In genomic region chr2:188441288-188441947, GRCh38 we compare ENCODE assay signal across 21 cellular contexts.
"Had no signal": no experiment of that assay in that cellular context is flagged by ENCODE, and none has a peak within 500 bp of the region (broad histone marks: within the 10 kb centered on the region; RNA-seq: fewer than 3 reads in every experiment).

No MANE protein-coding gene starts in this region.

- H3K4me3 ChIP-seq: left lung, lower lobe of right lung, mucosa of descending colon, sigmoid colon, tibial nerve had no signal

- H3K36me3 Mint-ChIP-seq: activated CD4-positive, alpha-beta memory T cell treated with anti-CD3 and anti-CD28 coated beads for 36 hours; activated naive CD4-positive, alpha-beta T cell treated with anti-CD3 and anti-CD28 coated beads, Interleukin-2, amount 50 U/mL, for 24 hours; stimulated activated naive B cell treated with anti-CD40 and anti-IgM and Interleukin-4, amounts not matched to agents 10 μg/mL and 1 μg/mL and 100 μg/mL, for 72 hours had no signal

- H3K27me3 ChIP-seq: left lung, neutrophil, sigmoid colon, tibial nerve had no signal

- H3K4me3 Mint-ChIP-seq: activated CD4-positive, alpha-beta memory T cell treated with anti-CD3 and anti-CD28 coated beads for 36 hours; activated naive CD4-positive, alpha-beta T cell treated with anti-CD3 and anti-CD28 coated beads, Interleukin-2, amount 50 U/mL, for 24 hours; activated naive CD8-positive, alpha-beta T cell treated with anti-CD3 and anti-CD28 coated beads, Interleukin-2, amount 50 U/mL, for 24 hours; natural killer cell treated with Interleukin-12 subunit alpha and Interleukin-12 subunit beta and Interleukin-15 and Interleukin-18, amount 100 ng/mL, for 72 hours; stimulated activated naive B cell treated with anti-CD40 and anti-IgM and Interleukin-4, amounts not matched to agents 10 μg/mL and 1 μg/mL and 100 μg/mL, for 72 hours had no signal

- H3K9me3 ChIP-seq: left lung, lower lobe of right lung, mucosa of descending colon, neutrophil, sigmoid colon, tibial nerve had no signal

- H3K27ac Mint-ChIP-seq: activated CD4-positive, alpha-beta memory T cell treated with anti-CD3 and anti-CD28 coated beads for 36 hours; activated naive CD4-positive, alpha-beta T cell treated with anti-CD3 and anti-CD28 coated beads, Interleukin-2, amount 50 U/mL, for 24 hours; activated naive CD8-positive, alpha-beta T cell treated with anti-CD3 and anti-CD28 coated beads, Interleukin-2, amount 50 U/mL, for 24 hours; natural killer cell treated with Interleukin-12 subunit alpha and Interleukin-12 subunit beta and Interleukin-15 and Interleukin-18, amount 100 ng/mL, for 72 hours; stimulated activated naive B cell treated with anti-CD40 and anti-IgM and Interleukin-4, amounts not matched to agents 10 μg/mL and 1 μg/mL and 100 μg/mL, for 72 hours had no signal

- DNase-seq: activated CD4-positive, alpha-beta memory T cell treated with anti-CD3 and anti-CD28 coated beads for 36 hours; activated CD4-positive, alpha-beta T cell treated with anti-CD3 and anti-CD28 coated beads for 48 hours; activated CD8-positive, alpha-beta memory T cell treated with anti-CD3 and anti-CD28 coated beads, Interleukin-2, amount 50 U/mL, for 4 hours; activated gamma-delta T cell; activated naive CD8-positive, alpha-beta T cell treated with anti-CD3 and anti-CD28 coated beads, Interleukin-2, amount 50 U/mL, for 24 hours; activated T-cell treated with anti-CD3 and anti-CD28 coated beads, Interleukin-2, amount 50 U/mL, for 1 hour; amygdala; dermis blood vessel endothelial cell; effector CD8-positive, alpha-beta T cell; left lung; lower lobe of right lung; mucosa of descending colon; sigmoid colon; small intestine; stimulated activated CD4-positive, alpha-beta T cell treated with anti-CD3 and anti-CD28 coated beads, Interleukin-4, amount 100 ng/mL, for 24 hours; stimulated activated naive B cell treated with anti-CD40 and anti-IgM and Interleukin-4, amounts not matched to agents 10 μg/mL and 1 μg/mL and 100 μg/mL, for 72 hours had no signal

- H3K4me1 Mint-ChIP-seq: activated naive CD4-positive, alpha-beta T cell treated with anti-CD3 and anti-CD28 coated beads, Interleukin-2, amount 50 U/mL, for 24 hours; activated naive CD8-positive, alpha-beta T cell treated with anti-CD3 and anti-CD28 coated beads, Interleukin-2, amount 50 U/mL, for 24 hours; stimulated activated naive B cell treated with anti-CD40 and anti-IgM and Interleukin-4, amounts not matched to agents 10 μg/mL and 1 μg/mL and 100 μg/mL, for 72 hours had no signal

- H3K27me3 Mint-ChIP-seq: activated CD4-positive, alpha-beta memory T cell treated with anti-CD3 and anti-CD28 coated beads for 36 hours; activated naive CD8-positive, alpha-beta T cell treated with anti-CD3 and anti-CD28 coated beads, Interleukin-2, amount 50 U/mL, for 24 hours; natural killer cell treated with Interleukin-12 subunit alpha and Interleukin-12 subunit beta and Interleukin-15 and Interleukin-18, amount 100 ng/mL, for 72 hours; stimulated activated naive B cell treated with anti-CD40 and anti-IgM and Interleukin-4, amounts not matched to agents 10 μg/mL and 1 μg/mL and 100 μg/mL, for 72 hours had no signal

- H3K36me3 ChIP-seq: left lung, lower lobe of right lung, neutrophil, sigmoid colon, tibial nerve had no signal

- H3K9me3 Mint-ChIP-seq: activated naive CD4-positive, alpha-beta T cell treated with anti-CD3 and anti-CD28 coated beads, Interleukin-2, amount 50 U/mL, for 24 hours had no signal

- H3K4me1 ChIP-seq: left lung, lower lobe of right lung, sigmoid colon had no signal

- ATAC-seq: activated naive CD8-positive, alpha-beta T cell treated with anti-CD3 and anti-CD28 coated beads, Interleukin-2, amount 50 U/mL, for 24 hours; left lung; lower lobe of right lung; mucosa of descending colon; natural killer cell treated with Interleukin-12 subunit alpha and Interleukin-12 subunit beta and Interleukin-15 and Interleukin-18, amount 100 ng/mL, for 72 hours; stimulated activated naive B cell treated with anti-CD40 and anti-IgM and Interleukin-4, amounts not matched to agents 10 μg/mL and 1 μg/mL and 100 μg/mL, for 72 hours had no signal

- H3K27ac ChIP-seq: left lung, lower lobe of right lung, neutrophil, sigmoid colon, tibial nerve, VCaP had no signal
